27 cellular contexts compared by ENCODE assay signal in the genomic region with DNA sequence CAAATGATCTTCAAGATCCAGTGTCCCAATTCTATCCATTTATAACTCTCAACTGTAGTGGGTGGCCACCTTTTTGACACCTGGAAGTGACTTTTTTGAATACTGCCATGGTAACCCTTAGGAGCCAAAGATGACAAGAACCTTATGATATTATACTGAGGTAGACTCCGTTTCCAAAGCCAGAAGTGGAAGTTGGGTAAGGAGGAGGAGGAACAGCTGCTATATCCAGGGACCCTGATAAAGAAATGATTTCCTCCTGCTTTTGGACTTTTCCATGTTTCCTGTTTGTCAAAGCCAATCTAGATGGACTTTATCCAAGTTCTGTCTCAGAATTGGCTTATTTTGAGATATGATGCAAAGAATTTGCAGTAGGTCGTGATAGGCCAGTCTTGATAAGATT. TPM values are rescaled to one million over a fixed set of nuclear protein-coding genes. Genes with fewer than 3 reads are reported as not detected.
"Had no signal": no experiment of that assay in that cellular context is flagged by ENCODE, and none has a peak within 500 bp of the region (broad histone marks: within the 10 kb centered on the region; RNA-seq: fewer than 3 reads in every experiment).

No MANE protein-coding gene starts in this region.

- DNase-seq: activated CD4-positive, alpha-beta memory T cell treated with anti-CD3 and anti-CD28 coated beads, Interleukin-2, amount 10 ng/mL, durations not matched to agents 7 days and 5 days; activated CD4-positive, alpha-beta T cell treated with anti-CD3 and anti-CD28 coated beads for 36 hours; activated CD4-positive, alpha-beta T cell treated with anti-CD3 and anti-CD28 coated beads, Interleukin-2, amount 10 ng/mL, durations not matched to agents 24 days and 14 days; activated CD4-positive, CD25-positive, alpha-beta regulatory T cell; activated CD4-positive, CD25-positive, alpha-beta regulatory T cell treated with anti-CD3 and anti-CD28 coated beads, Interleukin-2, amount 50 U/mL, for 72 hours; activated CD8-positive, alpha-beta memory T cell treated with anti-CD3 and anti-CD28 coated beads, Interleukin-2, amount 50 U/mL, for 48 hours; activated gamma-delta T cell; activated naive CD4-positive, alpha-beta T cell; activated naive CD4-positive, alpha-beta T cell treated with anti-CD3 and anti-CD28 coated beads, Interleukin-2, amount 10 ng/mL, durations not matched to agents 7 days and 5 days; activated naive CD8-positive, alpha-beta T cell treated with anti-CD3 and anti-CD28 coated beads, Interleukin-2, amount 10 ng/mL, durations not matched to agents 7 days and 5 days; activated T-cell treated with anti-CD3 and anti-CD28 coated beads for 4 hours; activated T-cell treated with anti-CD3 and anti-CD28 coated beads, Interleukin-2, amount 50 U/mL, for 24 hours; activated T-cell treated with anti-CD3 and anti-CD28 coated beads, Interleukin-2, amount 50 U/mL, for 72 hours; cortex of kidney; dermis blood vessel endothelial cell; effector CD8-positive, alpha-beta T cell; esophagus squamous epithelium; foreskin keratinocyte; gastrocnemius medialis; glutamatergic neuron; heart left ventricle; T-helper 2 cell had no signal

- H3K9me3 ChIP-seq: ascending aorta, breast epithelium, esophagus squamous epithelium, gastrocnemius medialis, heart left ventricle had no signal

- H3K4me1 ChIP-seq: ascending aorta had no signal

- ATAC-seq: activated CD4-positive, alpha-beta T cell treated with anti-CD3 and anti-CD28 coated beads for 36 hours; activated naive CD4-positive, alpha-beta T cell treated with anti-CD3 and anti-CD28 coated beads, Interleukin-2, amount 50 U/mL, for 72 hours; activated T-cell treated with anti-CD3 and anti-CD28 coated beads, Interleukin-2, amount 50 U/mL, for 72 hours; foreskin keratinocyte; gastrocnemius medialis had no signal

- H3K36me3 ChIP-seq: ascending aorta, breast epithelium, cardiac muscle cell, esophagus squamous epithelium, gastrocnemius medialis, heart left ventricle had no signal

- H3K4me3 ChIP-seq: ascending aorta, breast epithelium, cardiac muscle cell, esophagus squamous epithelium, gastrocnemius medialis, heart left ventricle had no signal

- H3K27ac ChIP-seq: ascending aorta, cardiac muscle cell, esophagus squamous epithelium, foreskin keratinocyte, gastrocnemius medialis had no signal

- H3K27me3 ChIP-seq: ascending aorta, breast epithelium, cardiac muscle cell, gastrocnemius medialis, heart left ventricle had no signal

RNA-seq across cellular contexts. Expression of a gene that starts 14.3 kb away (rescaled TPM):
- total RNA-seq: dermis blood vessel endothelial cell, endothelial cell of umbilical vein had no signal
- polyA plus RNA-seq: endothelial cell of umbilical vein had no signal
